ENCODE assay signal across 22 cellular contexts in the genomic region with DNA sequence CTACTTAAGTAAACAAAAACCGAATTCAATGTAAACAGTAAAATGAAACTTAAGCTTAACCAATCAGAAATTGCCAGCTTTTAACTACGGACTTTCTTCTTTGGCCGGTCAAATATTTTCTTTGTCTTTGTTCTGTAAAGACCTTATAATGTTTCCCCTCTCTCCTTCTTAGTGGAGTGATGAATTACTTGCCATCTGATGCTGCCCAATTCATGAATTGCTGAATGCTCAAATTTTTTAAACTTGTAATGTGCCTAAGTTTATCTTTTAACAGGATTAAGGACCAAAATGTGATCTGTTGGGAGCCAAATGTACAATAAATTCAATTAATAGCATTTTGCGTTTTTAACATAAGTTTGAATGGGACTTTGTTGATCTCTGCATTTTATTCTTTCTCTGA.
DNase-seq lines count a peak whose midpoint lies in the region; ATAC-seq and TF ChIP-seq lines count a peak whose summit lies in the region.
"Had no signal": no experiment of that assay in that cellular context is flagged by ENCODE, and none has a peak within 500 bp of the region (broad histone marks: within the 10 kb centered on the region; RNA-seq: fewer than 3 reads in every experiment).

No MANE protein-coding gene starts in this region.

- 94% methylated on average over 4 of the region's 4 CpGs for WGBS in suprapubic skin

- peaks cover 14% of the 10 kb centered on the region for H3K9me3 Mint-ChIP-seq in activated T-cell treated with anti-CD3 and anti-CD28 coated beads, Interleukin-2, amount 50 U/mL, for 4 hours
- peaks cover 5% of the 10 kb centered on the region for H3K9me3 Mint-ChIP-seq in activated T-helper 17 cell treated with anti-CD3 and anti-CD28 coated beads, Interleukin-2, amount 50 U/mL, for 72 hours
- peaks cover 18% of the 10 kb centered on the region for H3K9me3 Mint-ChIP-seq in nephron progenitor cell

- ATAC-seq in activated T-cell treated with anti-CD3 and anti-CD28 coated beads, Interleukin-2, amount 50 U/mL, for 4 hours, result no peak
- ATAC-seq in GM18520 (IDR thresholded peaks at IDR 0.05; ENCODE audit: unreplicated experiment) (peak; percentile 19), lower lobe of right lung (no peak)
- no peak for ATAC-seq in activated T-helper 17 cell treated with anti-CD3 and anti-CD28 coated beads, Interleukin-2, amount 50 U/mL, for 72 hours (replicated peaks)
- ATAC-seq: left colon had no signal

- no peak for TF ChIP-seq EP300 in suprapubic skin (IDR thresholded peaks at IDR 0.05)

- no peaks in the 10 kb centered on the region for H3K36me3 Mint-ChIP-seq in activated T-cell treated with anti-CD3 and anti-CD28 coated beads, Interleukin-2, amount 50 U/mL, for 4 hours (ENCODE audit: insufficient read depth)
- H3K36me3 Mint-ChIP-seq in activated T-helper 17 cell treated with anti-CD3 and anti-CD28 coated beads, Interleukin-2, amount 50 U/mL, for 72 hours (ENCODE audit: low read depth), result no peaks in the 10 kb centered on the region
- H3K36me3 Mint-ChIP-seq in nephron progenitor cell (ENCODE audit: low read depth), result peaks cover 11% of the 10 kb centered on the region

- intact Hi-C loops in lower lobe of right lung (cut with DNase I), result no loop called here

- TF ChIP-seq POLR2A in suprapubic skin (IDR thresholded peaks at IDR 0.05), result no peak

- peak overlapping the region; percentile 82 for H3K27ac Mint-ChIP-seq in activated T-helper 17 cell treated with anti-CD3 and anti-CD28 coated beads, Interleukin-2, amount 50 U/mL, for 72 hours
- H3K27ac Mint-ChIP-seq in nephron progenitor cell, result peak overlapping the region; percentile 37
- H3K27ac Mint-ChIP-seq: mesothelial cell of epicardium had no signal

- no peak for TF ChIP-seq CTCF in nephron progenitor cell (IDR thresholded peaks at IDR 0.05)
- TF ChIP-seq CTCF in lower lobe of right lung (IDR thresholded peaks at IDR 0.05), result no peak
- no peak for TF ChIP-seq CTCF in suprapubic skin (IDR thresholded peaks at IDR 0.05)

- H3K4me1 Mint-ChIP-seq in activated T-cell treated with anti-CD3 and anti-CD28 coated beads, Interleukin-2, amount 50 U/mL, for 4 hours (ENCODE audit: low read depth), result peaks cover 41% of the 10 kb centered on the region
- peaks cover 35% of the 10 kb centered on the region for H3K4me1 Mint-ChIP-seq in activated T-helper 17 cell treated with anti-CD3 and anti-CD28 coated beads, Interleukin-2, amount 50 U/mL, for 72 hours
- peaks cover 20% of the 10 kb centered on the region for H3K4me1 Mint-ChIP-seq in nephron progenitor cell

- H3K27ac ChIP-seq in lower lobe of right lung (no peak overlapping the region), suprapubic skin (no peak overlapping the region)
- H3K27ac ChIP-seq: dorsolateral prefrontal cortex, HL-60, transverse colon had no signal

- H3K27me3 Mint-ChIP-seq in activated T-cell treated with anti-CD3 and anti-CD28 coated beads, Interleukin-2, amount 50 U/mL, for 4 hours (ENCODE audit: low read depth), result no peaks in the 10 kb centered on the region
- no peaks in the 10 kb centered on the region for H3K27me3 Mint-ChIP-seq in activated T-helper 17 cell treated with anti-CD3 and anti-CD28 coated beads, Interleukin-2, amount 50 U/mL, for 72 hours
- H3K27me3 Mint-ChIP-seq in nephron progenitor cell (ENCODE audit: low read depth, poor library complexity), result peaks cover 3% of the 10 kb centered on the region
- H3K27me3 Mint-ChIP-seq: naive B cell had no signal

- H3K4me3 Mint-ChIP-seq in activated T-cell treated with anti-CD3 and anti-CD28 coated beads, Interleukin-2, amount 50 U/mL, for 4 hours, result peak overlapping the region; percentile 1
- H3K4me3 Mint-ChIP-seq in activated T-helper 17 cell treated with anti-CD3 and anti-CD28 coated beads, Interleukin-2, amount 50 U/mL, for 72 hours, result peak overlapping the region; percentile 65
- no peak overlapping the region for H3K4me3 Mint-ChIP-seq in nephron progenitor cell
- H3K4me3 Mint-ChIP-seq: mesothelial cell of epicardium; T-helper 2 cell treated with Interferon-gamma antibody and Interleukin-4, amounts not matched to agents 5 μg/mL and 100 μg/mL, for 36 hours had no signal

- H3K27me3 ChIP-seq in lower lobe of right lung (ENCODE audit: low read depth) (no peaks in the 10 kb centered on the region), suprapubic skin (no peaks in the 10 kb centered on the region)
- H3K27me3 ChIP-seq: BE2C, dorsolateral prefrontal cortex, transverse colon had no signal

- H3K9me3 ChIP-seq in lower lobe of right lung (peaks cover under 1% of the 10 kb centered on the region), suprapubic skin (peaks cover 3% of the 10 kb centered on the region)
- H3K9me3 ChIP-seq: BE2C, transverse colon had no signal

- H3K36me3 ChIP-seq in lower lobe of right lung, result no peaks in the 10 kb centered on the region
- no peaks in the 10 kb centered on the region for H3K36me3 ChIP-seq in suprapubic skin
- H3K36me3 ChIP-seq: BE2C, transverse colon had no signal

- no peak for DNase-seq in activated T-cell treated with anti-CD3 and anti-CD28 coated beads, Interleukin-2, amount 50 U/mL, for 4 hours
- no peak for DNase-seq in activated T-cell treated with anti-CD3 and anti-CD28 coated beads, Interleukin-2, amount 50 U/mL, for 1 hour
- DNase-seq in nephron progenitor cell, result no peak
- no peak for DNase-seq in lower lobe of right lung
- no peak for DNase-seq in suprapubic skin (ENCODE audit: low spot score in 2 of 2)
- DNase-seq in GM19238 (ENCODE audit: insufficient read length, low spot score), result no peak
- DNase-seq: activated naive CD4-positive, alpha-beta T cell; BE2C; cerebellar nuclear complex; dorsolateral prefrontal cortex; hypothalamus; immature natural killer cell; Karpas-422; left colon; naive B cell; SK-N-SH; transverse colon had no signal

- H3K4me3 ChIP-seq in lower lobe of right lung (no peak overlapping the region), suprapubic skin (no peak overlapping the region)
- H3K4me3 ChIP-seq: dorsolateral prefrontal cortex, transverse colon had no signal

- H3K4me1 ChIP-seq in lower lobe of right lung, result no peaks in the 10 kb centered on the region
- no peaks in the 10 kb centered on the region for H3K4me1 ChIP-seq in suprapubic skin
- H3K4me1 ChIP-seq: BE2C had no signal
